In the genomic region with DNA sequence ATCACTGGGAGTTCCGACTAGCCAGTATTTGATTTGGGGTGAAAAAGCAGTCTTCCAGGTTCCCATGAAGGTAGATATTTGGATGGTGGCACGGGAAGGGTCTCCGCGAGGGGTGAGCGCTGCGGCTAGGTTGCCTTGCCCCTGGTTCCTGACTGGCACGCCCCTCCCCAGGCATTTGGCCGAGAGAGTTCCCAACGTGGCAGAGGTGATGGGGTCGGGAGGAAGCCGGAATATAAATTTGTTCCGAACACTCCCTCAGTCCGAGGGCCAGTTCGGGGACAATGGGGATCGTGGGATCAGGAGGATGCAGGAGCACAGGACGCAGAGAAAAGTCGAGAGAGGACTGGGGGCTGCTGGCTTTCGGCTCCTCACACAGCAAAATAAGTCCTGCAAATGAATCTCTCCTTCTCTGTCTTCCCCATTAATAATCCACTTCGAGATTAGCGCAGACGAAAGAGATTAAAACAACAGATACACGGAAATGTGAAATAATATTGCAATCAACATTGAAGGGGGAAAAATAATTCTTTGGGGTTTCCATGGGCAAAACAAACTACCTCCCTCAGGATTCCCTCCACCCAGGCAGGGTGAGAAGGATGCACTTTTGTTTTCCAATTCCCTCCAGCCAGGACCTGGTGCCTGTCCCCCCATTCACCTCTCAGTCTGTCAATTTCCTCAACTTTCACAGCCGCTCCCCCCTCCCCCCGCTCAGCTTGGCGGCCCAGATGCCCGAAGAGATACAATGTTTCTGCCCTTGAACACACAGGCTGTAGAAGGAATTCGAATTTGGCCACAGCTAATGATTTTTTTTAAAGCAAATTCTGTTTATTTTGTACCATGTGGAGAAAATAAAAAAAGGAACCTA, we compare ENCODE assay signal across 8 cellular contexts. TPM values are rescaled to one million over a fixed set of nuclear protein-coding genes. Genes with fewer than 3 reads are reported as not detected.
DNase-seq lines count a peak whose midpoint lies in the region; ATAC-seq and TF ChIP-seq lines count a peak whose summit lies in the region.

No MANE protein-coding gene starts in this region.

- peak overlapping the region; percentile 87 for H3K4me3 Mint-ChIP-seq in osteocyte (ENCODE audit: unreplicated experiment)

- peaks cover 34% of the 10 kb centered on the region for H3K4me1 Mint-ChIP-seq in osteocyte (ENCODE audit: unreplicated experiment)

- H3K4me2 ChIP-seq in SU-DHL-6 (ENCODE audit: low read depth, low read length, poor library complexity, severe bottlenecking) = peak overlapping the region; percentile 88

- in situ Hi-C loops in G401 (cut with HindIII; ENCODE audit: low sequenced_read_pairs) = no loop called here

- peak overlapping the region; percentile 45 for H3K9ac ChIP-seq in SU-DHL-6 (ENCODE audit: low read length)

- TF ChIP-seq CTCF in SU-DHL-6 (IDR thresholded peaks at IDR 0.05; ENCODE audit: insufficient read depth, low read length, poor library complexity, severe bottlenecking) (no peak), osteocyte (IDR thresholded peaks at IDR 0.05) (no peak)

- H3F3A ChIP-seq in SU-DHL-6 (ENCODE audit: insufficient read depth) = peaks cover 11% of the 10 kb centered on the region; the same call in 1 of the 2 replicates

- no peak for ATAC-seq in GM19324 (IDR thresholded peaks at IDR 0.05; ENCODE audit: low FRiP score, unreplicated experiment)

- H3K9me2 ChIP-seq in SU-DHL-6 (replicated peaks; ENCODE audit: insufficient read depth, low read length) = no peaks in the 10 kb centered on the region

- no peaks in the 10 kb centered on the region for H3K79me2 ChIP-seq in SU-DHL-6 (ENCODE audit: insufficient read depth, low read length)

- no peaks in the 10 kb centered on the region for H3K27me3 Mint-ChIP-seq in osteocyte (ENCODE audit: unreplicated experiment)

- no peaks in the 10 kb centered on the region for H3K9me3 ChIP-seq in SU-DHL-6 (ENCODE audit: insufficient read depth, low read length)

- H2AFZ ChIP-seq in SU-DHL-6 (ENCODE audit: low read depth, low read length, severe bottlenecking) = peak overlapping the region; percentile 66

- H3K27me3 ChIP-seq in SU-DHL-6 (ENCODE audit: low read length) = no peaks in the 10 kb centered on the region

- H3K36me3 Mint-ChIP-seq in osteocyte (ENCODE audit: unreplicated experiment) = no peaks in the 10 kb centered on the region

- peak overlapping the region; percentile 53 for H3K4me3 ChIP-seq in SU-DHL-6 (ENCODE audit: insufficient read depth, low read length, poor library complexity, severe bottlenecking)

- H3K9me3 Mint-ChIP-seq in osteocyte (ENCODE audit: unreplicated experiment) = no peaks in the 10 kb centered on the region

- H4K20me1 ChIP-seq in SU-DHL-6 (ENCODE audit: low read depth, low read length) = no peaks in the 10 kb centered on the region

- H3K36me3 ChIP-seq in SU-DHL-6 (ENCODE audit: low read length) = no peaks in the 10 kb centered on the region

- peak; percentile 43 for DNase-seq in GM03348 (ENCODE audit: low spot score)
- DNase-seq in fibroblast of peridontal ligament (ENCODE audit: extremely low read depth) = peak; percentile 59
- DNase-seq in osteocyte (ENCODE audit: extremely low spot score, unreplicated experiment) = no peak
- DNase-seq in HuH-7 (ENCODE audit: low spot score) = no peak
- no peak for DNase-seq in G401 (ENCODE audit: low spot score)
- DNase-seq in NCI-H1105 (lab: John Stamatoyannopoulos, UW) = no peak

- H3K27ac Mint-ChIP-seq in osteocyte (ENCODE audit: unreplicated experiment) = peak overlapping the region; percentile 94

- H3K27ac ChIP-seq in SU-DHL-6 (ENCODE audit: low read depth, low read length) = no peak overlapping the region

RNA-seq across cellular contexts. Expression of gene ZEB2, which starts 3.1 kb away (rescaled TPM):
- total RNA-seq in osteocyte = 126 and 139 TPM in 2 replicates
- not detected in 2 replicates for total RNA-seq in G401 (2014; rRNA removed; shearing (Covaris generic))

Comparison
In these comparisons a context has a peak if more than half of its experiments do, and no peak if none do; other contexts are left out.
1. DNase-seq: peak in GM03348 (single experiment) and fibroblast of peridontal ligament (single experiment); none in osteocyte (single experiment), HuH-7 (single experiment), G401 (single experiment) and NCI-H1105 (single experiment).
2. RNA of gene ZEB2, which starts 3.1 kb away (total RNA-seq): 126 to 139 TPM in osteocyte; not detected in G401; every median in the first group is over 100 times any median in the second.